Comparison of ENCODE assay signal across 8 cellular contexts in genomic region chr3:45972534-45973402, GRCh38. TPM values are rescaled to one million over a fixed set of nuclear protein-coding genes. Genes with fewer than 3 reads are reported as not detected.
DNase-seq lines count a peak whose midpoint lies in the region; ATAC-seq and TF ChIP-seq lines count a peak whose summit lies in the region.

No MANE protein-coding gene starts in this region.

- H3K4me3 Mint-ChIP-seq in activated B cell treated with CpG ODN at 0.5 μM for 24 hours = no peak overlapping the region

- no peaks in the 10 kb centered on the region for H3K27me3 ChIP-seq in AG04450 (ENCODE audit: control insufficient read depth, insufficient read depth, low read length)

- DNase-seq in AG04450 (ENCODE audit: low read depth, low spot score) (peak; percentile 85), activated B cell treated with CpG ODN at 0.5 μM for 24 hours (no peak), kidney tubule cell (ENCODE audit: low spot score) (peak; percentile 69)

- H3K4me1 Mint-ChIP-seq in activated B cell treated with CpG ODN at 0.5 μM for 24 hours = peaks cover 16% of the 10 kb centered on the region

- CTCF ChIA-PET in AG04450 (lab: Charles Lee) (interaction anchor here (0.6 to 2.0 kb wide), 3 partner anchors 34 to 427 kb away, joined by 3 to 9 read pairs (median 4); no protein-coding TSS in a partner anchor), activated B cell treated with CpG ODN at 0.5 μM for 24 hours (lab: Charles Lee) (interaction anchor here (1.6 kb wide), 1 partner anchor 105 kb away, joined by 4 read pairs; no protein-coding TSS in a partner anchor)

- H3K27ac ChIP-seq in AG04450 (ENCODE audit: low read depth, low read length) = peak overlapping the region; percentile 87

- ATAC-seq in GM21576 (IDR thresholded peaks at IDR 0.05; ENCODE audit: unreplicated experiment) (peak; percentile 55), activated B cell treated with CpG ODN at 0.5 μM for 24 hours (ENCODE audit: low read depth) (peak; percentile 47), GM19467 (IDR thresholded peaks at IDR 0.05; ENCODE audit: unreplicated experiment) (no peak), GM19395 (IDR thresholded peaks at IDR 0.05; ENCODE audit: unreplicated experiment) (no peak), HG03097 (IDR thresholded peaks at IDR 0.05; ENCODE audit: low FRiP score, unreplicated experiment) (no peak), GM21737 (IDR thresholded peaks at IDR 0.05; ENCODE audit: unreplicated experiment) (no peak)

- TF ChIP-seq CTCF in AG04450 (IDR thresholded peaks at IDR 0.05; ENCODE audit: low read depth, low read length) (no peak), activated B cell treated with CpG ODN at 0.5 μM for 24 hours (IDR thresholded peaks at IDR 0.05) (no peak)

- H3K9me3 Mint-ChIP-seq in activated B cell treated with CpG ODN at 0.5 μM for 24 hours = no peaks in the 10 kb centered on the region

- H3K27me3 Mint-ChIP-seq in activated B cell treated with CpG ODN at 0.5 μM for 24 hours = no peaks in the 10 kb centered on the region

- H3K27ac Mint-ChIP-seq in activated B cell treated with CpG ODN at 0.5 μM for 24 hours = peak overlapping the region; percentile 68

- peaks cover 83% of the 10 kb centered on the region for H3K36me3 Mint-ChIP-seq in activated B cell treated with CpG ODN at 0.5 μM for 24 hours (ENCODE audit: low read depth)

- 0 out of 2 replicates have a peak overlapping the region, but pooled peaks have one; percentile 11 for H3K4me3 ChIP-seq in AG04450 (ENCODE audit: low read depth, low read length)

- intact Hi-C loops in activated B cell treated with CpG ODN at 0.5 μM for 24 hours (cut with micrococcal nuclease) = no loop called here

- no peaks in the 10 kb centered on the region for H3K9me3 ChIP-seq in AG04450 (ENCODE audit: control insufficient read depth, insufficient read depth, low read length)

- POLR2A ChIA-PET in AG04450 (lab: Yijun Ruan, JAX) (interaction anchor here (0.8 to 1.4 kb wide), 6 partner anchors 8 to 21 kb away, joined by 3 to 8 read pairs (median 6); no protein-coding TSS in a partner anchor), activated B cell treated with CpG ODN at 0.5 μM for 24 hours (lab: Charles Lee) (no interaction called here)

RNA-seq across cellular contexts. Expression of gene FYCO1, which starts 22.9 kb away (rescaled TPM):
- 14.3 and 17.9 TPM in 2 replicates for polyA plus RNA-seq in AG04450 (2011; rRNA removed)
- 27.2 and 38.6 TPM in 2 replicates for polyA minus RNA-seq in AG04450 (2011; rRNA and poly(A)+ RNA removed)
- 10.6 and 14.9 TPM in 2 replicates for total RNA-seq in activated B cell treated with CpG ODN at 0.5 μM for 24 hours

RNA-seq across cellular contexts. Expression of gene CXCR6, which starts 29.5 kb away (rescaled TPM):
- not detected in 2 replicates for polyA plus RNA-seq in AG04450 (2011; rRNA removed)
- not detected in 2 replicates for polyA minus RNA-seq in AG04450 (2011; rRNA and poly(A)+ RNA removed)
- total RNA-seq in activated B cell treated with CpG ODN at 0.5 μM for 24 hours = not detected in 2 replicates

RNA-seq across cellular contexts. Expression of gene XCR1, which starts 54.5 kb away (rescaled TPM):
- polyA plus RNA-seq in AG04450 (2011; rRNA removed) = not detected in 2 replicates
- polyA minus RNA-seq in AG04450 (2011; rRNA and poly(A)+ RNA removed) = not detected in 2 replicates
- not detected in 2 replicates for total RNA-seq in activated B cell treated with CpG ODN at 0.5 μM for 24 hours

Comparison
In these comparisons a context has a peak if more than half of its experiments do, and no peak if none do; other contexts are left out.
1. ATAC-seq: peak in GM21576 (single experiment) and activated B cell treated with CpG ODN at 0.5 μM for 24 hours (single experiment); none in GM19467 (single experiment), GM19395 (single experiment), HG03097 (single experiment) and GM21737 (single experiment).